11 cellular contexts compared by ENCODE assay signal in genomic region chr12:6183689-6184441, GRCh38. TPM values are rescaled to one million over a fixed set of nuclear protein-coding genes. Genes with fewer than 3 reads are reported as not detected.
DNase-seq lines count a peak whose midpoint lies in the region; ATAC-seq and TF ChIP-seq lines count a peak whose summit lies in the region.
"Had no signal": no experiment of that assay in that cellular context is flagged by ENCODE, and none has a peak within 500 bp of the region (broad histone marks: within the 10 kb centered on the region; RNA-seq: fewer than 3 reads in every experiment).

No MANE protein-coding gene starts in this region.

- TF ChIP-seq EP300 in sigmoid colon (IDR thresholded peaks at IDR 0.05) = peak in 1 of 4 donors; percentile 59

- BruUV-seq in OCI-LY7 (replicated peaks; lab: Mats Ljungman, UMichigan) = no TSS peak

- DNase-seq in H4 (ENCODE audit: low spot score) (peak; percentile 48), adrenal gland (peak in 4 of 7 donors; percentile 58 to 77 (median 66)), Right ventricle myocardium superior (no peak), sigmoid colon (peak; percentile 89), OCI-LY7 (ENCODE audit: low spot score) (no peak)
- DNase-seq: activated T-cell treated with anti-CD3 and anti-CD28 coated beads for 4 hours, NCI-H510A had no signal

- H3K4me3 ChIP-seq in adrenal gland (no peak overlapping the region), sigmoid colon (no peak overlapping the region), OCI-LY7 (ENCODE audit: low read depth, low read length, poor library complexity, severe bottlenecking) (no peak overlapping the region)
- H3K4me3 ChIP-seq: HAP-1 had no signal

- CTCF ChIA-PET in OCI-LY7 (lab: Charles Lee; ENCODE audit: unreplicated experiment) = no interaction called here

- H3K27ac ChIP-seq in adrenal gland = peak overlapping the region in 2 of 5 donors; percentile 57 to 90
- H3K27ac ChIP-seq in sigmoid colon = peak overlapping the region; percentile 76 to 88 (median 80)
- no peak overlapping the region for H3K27ac ChIP-seq in OCI-LY7 (ENCODE audit: low read depth, low read length, poor library complexity, severe bottlenecking)

- ATAC-seq in Right ventricle myocardium superior (ENCODE audit: poor library complexity) (peak; percentile 42), GM18868 (IDR thresholded peaks at IDR 0.05; ENCODE audit: unreplicated experiment) (no peak), GM21528 (IDR thresholded peaks at IDR 0.05; ENCODE audit: low FRiP score, unreplicated experiment) (no peak), GM21786 (IDR thresholded peaks at IDR 0.05; ENCODE audit: unreplicated experiment) (no peak)

- no peak overlapping the region for H2AFZ ChIP-seq in OCI-LY7 (ENCODE audit: low read length)

- H3K9me3 ChIP-seq in adrenal gland (replicated peaks in 1 of 3) = no peaks in the 10 kb centered on the region
- no peaks in the 10 kb centered on the region for H3K9me3 ChIP-seq in sigmoid colon
- H3K9me3 ChIP-seq in OCI-LY7 (ENCODE audit: low read length) = no peaks in the 10 kb centered on the region
- H3K9me3 ChIP-seq: HAP-1 had no signal

- H4K20me1 ChIP-seq in OCI-LY7 (ENCODE audit: insufficient read depth, low read length) = no peaks in the 10 kb centered on the region

- no peak overlapping the region for H3K4me2 ChIP-seq in OCI-LY7 (ENCODE audit: low read length)

- TF ChIP-seq POLR2A in adrenal gland (IDR thresholded peaks at IDR 0.05) = no peak
- no peak for TF ChIP-seq POLR2A in sigmoid colon (IDR thresholded peaks at IDR 0.05)

- H3K9me2 ChIP-seq in OCI-LY7 (ENCODE audit: insufficient read depth, low read length) = no peaks in the 10 kb centered on the region

- peaks cover 5 to 45% of the 10 kb centered on the region in 2 donors for H3K4me1 ChIP-seq in adrenal gland (replicated peaks in 1 of 2)
- peaks cover 0 to 68% (median 48%) of the 10 kb centered on the region in 4 donors for H3K4me1 ChIP-seq in sigmoid colon
- peaks cover 9% of the 10 kb centered on the region for H3K4me1 ChIP-seq in OCI-LY7 (ENCODE audit: insufficient read depth, low read length, poor library complexity, severe bottlenecking)
- H3K4me1 ChIP-seq: HAP-1 had no signal

- TF ChIP-seq CTCF in adrenal gland (IDR thresholded peaks at IDR 0.05) = no peak
- no peak for TF ChIP-seq CTCF in sigmoid colon (IDR thresholded peaks at IDR 0.05)
- no peak for TF ChIP-seq CTCF in OCI-LY7 (conservative IDR thresholded peaks at IDR 0.05; ENCODE audit: low read length)

- H3K27me3 ChIP-seq in adrenal gland (no peaks in the 10 kb centered on the region), sigmoid colon (no peaks in the 10 kb centered on the region)

- no peaks in the 10 kb centered on the region for H3K79me2 ChIP-seq in OCI-LY7 (ENCODE audit: insufficient read depth, low read depth, low read length)

- H3K36me3 ChIP-seq in adrenal gland (replicated peaks in 1 of 2) = no peaks in the 10 kb centered on the region
- no peaks in the 10 kb centered on the region for H3K36me3 ChIP-seq in sigmoid colon
- no peaks in the 10 kb centered on the region for H3K36me3 ChIP-seq in OCI-LY7 (ENCODE audit: insufficient read depth, low read length)
- H3K36me3 ChIP-seq: HAP-1 had no signal

- POLR2A ChIA-PET in OCI-LY7 (lab: Charles Lee) = interaction anchor here (0.6 to 1.2 kb wide), 2 partner anchors 57 to 105 kb away, joined by 3 read pairs; no protein-coding TSS in a partner anchor

- 46 to 64% (median 54%) methylated on average over 7 of the region's 7 CpGs for WGBS in adrenal gland, 4 donors
- 11 to 56% methylated on average over 7 of the region's 7 CpGs for WGBS in sigmoid colon, 2 donors

- intact Hi-C loops in adrenal gland (cut with DNase I) = no loop called here
- intact Hi-C loops in Right ventricle myocardium superior (cut with DNase I) = loop anchor here (10.0 kb wide), 1 partner anchor 119 kb away; no protein-coding TSS in a partner anchor
- intact Hi-C loops in sigmoid colon (cut with DNase I) = loop anchor here (5.0 kb wide), 3 partner anchors 102 to 197 kb away; no protein-coding TSS in a partner anchor
- intact Hi-C loops in OCI-LY7 (cut with micrococcal nuclease; ENCODE audit: unreplicated experiment) = no loop called here

RNA-seq across cellular contexts. Expression of gene CD9, which starts 16.3 kb away (rescaled TPM):
- total RNA-seq in H4 (2014; rRNA removed; shearing (Covaris generic)) = 86.6 and 133 TPM in 2 replicates
- total RNA-seq in adrenal gland (100 to 1,000 TPM; 165 to 461 (median 322) TPM), Right ventricle myocardium superior (51.9 TPM), sigmoid colon (100 to 1,000 TPM; 240 to 453 (median 303) TPM), OCI-LY7 (2022) (not detected in 2 replicates)
- polyA plus RNA-seq in adrenal gland (100 to 1,000 TPM in 2 of 3 donors, 10 to 100 TPM in 1; 66.3 to 244 (median 139) TPM), sigmoid colon (100 to 1,000 TPM; 180 to 548 (median 335) TPM)
- total RNA-seq in OCI-LY7 (2014; rRNA removed; shearing (Covaris generic)) = not detected in 2 replicates

RNA-seq across cellular contexts. Expression of gene VWF, which starts 59.4 kb away (rescaled TPM):
- 0.08 and 0.23 TPM in 2 replicates for total RNA-seq in H4 (2014; rRNA removed; shearing (Covaris generic))
- 10 to 100 TPM; 19.9 to 60.1 (median 46.3) TPM for total RNA-seq in adrenal gland
- polyA plus RNA-seq in adrenal gland = 10 to 100 TPM in 2 of 3 donors, 1 to 10 TPM in 1; 7.8 to 38.4 (median 10.5) TPM
- total RNA-seq in Right ventricle myocardium superior = 238 TPM
- total RNA-seq in sigmoid colon = 10 to 100 TPM; 36.7 to 98.0 (median 55.5) TPM
- polyA plus RNA-seq in sigmoid colon = 10 to 100 TPM in 1 of 3 donors, 1 to 10 TPM in 1, under 1 TPM in 1; 0.60 to 42.2 (median 1.2) TPM
- not detected in 2 replicates for total RNA-seq in OCI-LY7 (2014; rRNA removed; shearing (Covaris generic))
- 0.32 and 0.35 TPM in 2 replicates for total RNA-seq in OCI-LY7 (2022)

Comparison
In these comparisons a context has a peak if more than half of its experiments do, and no peak if none do; other contexts are left out.
1. DNase-seq: peak in H4 (single experiment), adrenal gland (4 of 7) and sigmoid colon (single experiment); none in Right ventricle myocardium superior (single experiment) and OCI-LY7 (single experiment).
2. RNA of gene CD9, which starts 16.3 kb away (total RNA-seq): 240 to 453 TPM in sigmoid colon, 165 to 461 TPM in adrenal gland, 86.6 to 133 TPM in H4 and 51.9 TPM in Right ventricle myocardium superior (single experiment); not detected in OCI-LY7; every median in the first group is over 10 times any median in the second.
3. RNA of gene VWF, which starts 59.4 kb away (total RNA-seq): 238 TPM in Right ventricle myocardium superior (single experiment), 36.7 to 98.0 TPM in sigmoid colon and 19.9 to 60.1 TPM in adrenal gland; 0.32 to 0.35 TPM in OCI-LY7 and 0.08 to 0.23 TPM in H4; every median in the first group is over 10 times any median in the second.
4. intact Hi-C loops: an anchor here in Right ventricle myocardium superior (10.0 kb wide) and sigmoid colon (5.0 kb wide); none called in adrenal gland and OCI-LY7.